8 cellular contexts compared by ENCODE assay signal in the genomic region with DNA sequence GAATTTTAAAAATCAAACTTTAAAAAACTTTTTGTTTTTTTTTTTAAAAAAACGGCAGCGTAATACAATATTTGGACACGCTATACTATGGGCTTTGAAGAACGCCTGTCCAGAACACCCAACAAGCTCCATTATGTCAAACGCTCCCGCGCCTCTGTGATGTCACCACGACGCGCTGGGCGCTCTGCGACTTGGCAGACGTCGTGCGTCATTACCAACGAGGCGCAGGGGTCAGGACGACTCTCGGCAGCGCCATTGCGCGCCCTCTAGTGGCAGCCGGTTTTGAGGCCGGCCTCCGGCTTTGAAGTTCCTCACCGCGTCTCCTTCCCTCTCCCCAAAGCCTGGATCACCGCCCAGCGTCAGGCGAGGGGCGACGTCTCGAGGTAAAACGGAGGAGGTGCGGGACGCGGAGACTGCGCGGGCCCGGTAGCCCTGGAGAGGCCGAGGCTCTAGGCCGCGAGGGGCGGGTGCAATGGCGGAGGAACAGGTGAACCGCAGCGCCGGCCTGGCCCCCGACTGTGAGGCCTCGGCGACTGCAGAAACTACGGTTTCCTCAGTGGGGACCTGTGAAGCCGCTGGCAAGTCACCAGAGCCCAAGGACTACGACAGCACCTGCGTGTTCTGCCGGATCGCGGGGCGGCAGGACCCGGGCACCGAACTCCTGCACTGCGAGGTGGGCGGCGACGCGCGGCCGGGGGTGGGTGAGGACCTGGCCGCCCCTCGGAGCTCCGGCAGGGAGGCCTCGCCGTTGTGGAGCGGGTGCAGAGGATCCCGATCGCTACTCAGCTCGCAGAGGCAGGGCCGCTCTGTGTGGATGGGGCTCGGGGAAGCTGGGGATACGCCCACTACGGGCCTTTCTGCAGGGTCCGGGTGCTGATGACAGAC. TPM values are rescaled to one million over a fixed set of nuclear protein-coding genes. Genes with fewer than 3 reads are reported as not detected.
DNase-seq lines count a peak whose midpoint lies in the region; ATAC-seq and TF ChIP-seq lines count a peak whose summit lies in the region.

A gene (plus strand): TSS at position 265 of the 885 bp plus-strand sequence. CDS start 208 bp downstream, at position 473.

- peak within 1 kb of the TSS; percentile 76 for H3K4me2 ChIP-seq in parathyroid adenoma (ENCODE audit: low read length)

- TF ChIP-seq EP300 in tibial nerve (IDR thresholded peaks at IDR 0.05): peak; percentile 89 to 96

- H3K36me3 ChIP-seq in adipocyte (ENCODE audit: control insufficient read depth, insufficient read depth, low read length, severe bottlenecking) (no peaks in the 10 kb centered on the region), cardiac muscle cell (no peaks in the 10 kb centered on the region), parathyroid adenoma (ENCODE audit: control insufficient read depth, insufficient read depth, low read length) (no peaks in the 10 kb centered on the region), tibial nerve (no peaks in the 10 kb centered on the region)

- peak; percentile 96 for TF ChIP-seq CTCF in GM12875 (IDR thresholded peaks at IDR 0.05; ENCODE audit: borderline replicate concordance, insufficient read depth, low read depth, low read length)
- TF ChIP-seq CTCF in cardiac muscle cell (IDR thresholded peaks at IDR 0.05; ENCODE audit: low read depth, low read length): peak; percentile 95
- peak; percentile 100 for TF ChIP-seq CTCF in parathyroid adenoma (IDR thresholded peaks at IDR 0.05)
- TF ChIP-seq CTCF in tibial nerve (IDR thresholded peaks at IDR 0.05): peak; percentile 96 to 99 (median 98)

- H3K9ac ChIP-seq in adipocyte (ENCODE audit: low read length) (peak within 1 kb of the TSS; percentile 95), parathyroid adenoma (peak within 1 kb of the TSS; percentile 95)

- no peaks in the 10 kb centered on the region for H3K9me3 ChIP-seq in adipocyte (ENCODE audit: control insufficient read depth, low read length)
- no peaks in the 10 kb centered on the region for H3K9me3 ChIP-seq in cardiac muscle cell (ENCODE audit: low read depth)
- H3K9me3 ChIP-seq in parathyroid adenoma (ENCODE audit: control insufficient read depth, low read length): no peaks in the 10 kb centered on the region
- no peaks in the 10 kb centered on the region for H3K9me3 ChIP-seq in tibial nerve

- ATAC-seq in HG02798 (IDR thresholded peaks at IDR 0.05; ENCODE audit: poor library complexity, unreplicated experiment): peak; percentile 96

- peak; percentile 53 to 69 for TF ChIP-seq POLR2A in tibial nerve (IDR thresholded peaks at IDR 0.05)

- H3K4me1 ChIP-seq in adipocyte (ENCODE audit: control insufficient read depth, insufficient read depth, low read length): peaks cover 13% of the 10 kb centered on the region
- H3K4me1 ChIP-seq in cardiac muscle cell (ENCODE audit: low read depth): peaks cover 8% of the 10 kb centered on the region
- peaks cover 8% of the 10 kb centered on the region for H3K4me1 ChIP-seq in parathyroid adenoma
- peaks cover 0 to 47% (median 10%) of the 10 kb centered on the region in 4 donors for H3K4me1 ChIP-seq in tibial nerve

- 0 to 1% methylated on average over 37 to 75 of the region's 82 CpGs for WGBS in tibial nerve, 2 donors

- peak within 1 kb of the TSS; percentile 97 for H3K27ac ChIP-seq in cardiac muscle cell
- H3K27ac ChIP-seq in parathyroid adenoma: peak within 1 kb of the TSS; percentile 92
- peak within 1 kb of the TSS; percentile 84 to 97 (median 94) for H3K27ac ChIP-seq in tibial nerve

- DNase-seq in NCI-H1417 treated with DMSO at 0.1 percent for 48 hours (lab: John Stamatoyannopoulos, UW) (peak; percentile 68), SW480 (ENCODE audit: low spot score) (peak; percentile 92), adipocyte (ENCODE audit: low read depth) (peak; percentile 100), cardiac muscle cell (ENCODE audit: low read depth in 1 of 2, low spot score in 1 of 2) (peak; percentile 98 to 99), tibial nerve (ENCODE audit: low spot score in 2 of 2) (peak; percentile 95 to 97)

- peak within 1 kb of the TSS; percentile 68 for H3K4me3 ChIP-seq in GM12875 (ENCODE audit: low read depth, low read length)
- H3K4me3 ChIP-seq in adipocyte (ENCODE audit: low read length): peak within 1 kb of the TSS; percentile 96
- peak within 1 kb of the TSS; percentile 66 for H3K4me3 ChIP-seq in cardiac muscle cell
- H3K4me3 ChIP-seq in parathyroid adenoma (ENCODE audit: low read depth, low read length): peak within 1 kb of the TSS; percentile 95
- peak within 1 kb of the TSS; percentile 61 to 96 (median 88) for H3K4me3 ChIP-seq in tibial nerve

- peaks cover 40% of the 10 kb centered on the region for H3K79me2 ChIP-seq in parathyroid adenoma

- H3K27me3 ChIP-seq in adipocyte (replicated peaks; ENCODE audit: control insufficient read depth, insufficient read depth, low read length) (no peaks in the 10 kb centered on the region), cardiac muscle cell (no peaks in the 10 kb centered on the region), parathyroid adenoma (ENCODE audit: control insufficient read depth, insufficient read depth, low read length) (no peaks in the 10 kb centered on the region), tibial nerve (no peaks in the 10 kb centered on the region)

- peak within 1 kb of the TSS; percentile 97 for H2AFZ ChIP-seq in parathyroid adenoma

RNA-seq across cellular contexts. Expression of the gene that starts here (rescaled TPM):
- total RNA-seq in cardiac muscle cell (34.5 and 43.3 TPM in 2 replicates), tibial nerve (10 to 100 TPM; 19.8 to 27.8 (median 21.2) TPM)
- 30.8 and 35.2 TPM in 2 replicates for polyA plus RNA-seq in cardiac muscle cell

Comparison
In these comparisons a context has a peak if more than half of its experiments do, and no peak if none do; other contexts are left out.
1. Peak in every context shown above with its lines: DNase-seq, ATAC-seq, H3K4me3 ChIP-seq and H3K27ac ChIP-seq.